Comparison of ENCODE assay signal across 8 cellular contexts in the genomic region with DNA sequence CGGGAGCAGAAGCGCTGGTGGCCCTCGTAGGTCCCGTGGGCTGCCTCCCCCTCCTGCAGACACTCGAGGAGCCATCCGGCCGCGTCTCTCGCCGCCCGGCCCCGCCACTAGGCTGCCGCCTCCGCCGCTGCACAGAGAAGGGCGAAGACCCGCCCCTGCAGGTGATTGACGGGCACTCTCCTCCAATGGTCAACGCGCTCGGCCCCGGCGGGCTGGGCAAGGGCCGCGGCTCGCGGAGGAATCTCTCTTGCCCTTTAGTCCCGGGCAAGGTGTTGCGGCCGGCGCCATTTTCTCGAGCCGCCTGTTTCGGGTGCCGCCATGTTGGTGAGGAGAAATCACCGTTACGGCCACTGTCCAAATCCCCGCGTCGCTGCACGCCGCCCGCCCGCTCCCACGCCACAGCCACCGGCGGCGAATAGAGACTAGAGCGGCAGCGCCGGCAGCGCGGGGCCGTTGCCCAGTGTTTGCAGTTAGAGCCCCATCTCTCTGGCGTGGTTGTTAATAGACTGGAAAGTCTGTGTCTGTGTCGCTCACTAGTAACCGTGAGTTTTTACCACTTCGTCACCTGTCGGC. TPM values are rescaled to one million over a fixed set of nuclear protein-coding genes. Genes with fewer than 3 reads are reported as not detected.
DNase-seq lines count a peak whose midpoint lies in the region; ATAC-seq and TF ChIP-seq lines count a peak whose summit lies in the region.

ZC3H6 (plus strand) TSS at position 284 of the 573 bp plus-strand sequence. CDS start 398 bp downstream, outside the sequence.

- H3K79me2 ChIP-seq in OCI-LY3 (ENCODE audit: low read length) = peaks cover 14% of the 10 kb centered on the region

- no peaks in the 10 kb centered on the region for H3K27me3 ChIP-seq in OCI-LY3 (ENCODE audit: low read depth, low read length)

- no peaks in the 10 kb centered on the region for H3K36me3 ChIP-seq in OCI-LY3 (replicated peaks; ENCODE audit: low read depth, low read length)

- ATAC-seq in GM21515 (IDR thresholded peaks at IDR 0.05; ENCODE audit: unreplicated experiment) = peak; percentile 94

- H2AFZ ChIP-seq in OCI-LY3 (ENCODE audit: low read depth, low read length) = peak within 1 kb of the TSS; percentile 79; the same call in 1 of the 2 replicates

- peak within 1 kb of the TSS; percentile 75 for H3K4me2 ChIP-seq in OCI-LY3 (ENCODE audit: low read length)

- H3K4me3 ChIP-seq in OCI-LY3 (ENCODE audit: low read length) = peak within 1 kb of the TSS; percentile 98
- H3K4me3 ChIP-seq in epithelial cell of esophagus (ENCODE audit: low read length) = peak within 1 kb of the TSS; percentile 86

- H3K9me3 ChIP-seq in OCI-LY3 (ENCODE audit: insufficient read depth, low read length) = no peaks in the 10 kb centered on the region

- TF ChIP-seq CTCF in OCI-LY3 (IDR thresholded peaks at IDR 0.05; ENCODE audit: low read depth, low read length) (no peak), epithelial cell of esophagus (IDR thresholded peaks at IDR 0.05; ENCODE audit: insufficient read depth, low read depth, low read length, missing control alignments) (no peak)

- peak within 1 kb of the TSS; percentile 97 for H3K27ac ChIP-seq in OCI-LY3 (ENCODE audit: low read length)

- no peaks in the 10 kb centered on the region for H4K20me1 ChIP-seq in OCI-LY3 (ENCODE audit: insufficient read depth, low read length)

- DNase-seq in DMS 273 (lab: John Stamatoyannopoulos, UW; ENCODE audit: unreplicated experiment) = peak; percentile 99
- peak; percentile 91 for DNase-seq in HuH-7 (ENCODE audit: low spot score)
- DNase-seq in activated T-cell treated with anti-CD3 and anti-CD28 coated beads for 4 hours = peak; percentile 99
- peak; percentile 98 for DNase-seq in epithelial cell of esophagus (ENCODE audit: low read depth)
- peak; percentile 99 for DNase-seq in mucosa of gallbladder (ENCODE audit: low spot score)
- peak; percentile 98 for DNase-seq in stimulated activated CD8-positive, alpha-beta memory T cell treated with anti-CD3 and anti-CD28 coated beads, Interleukin-4, amount 100 ng/mL, for 4 hours (ENCODE audit: low read depth in 2 of 2, low spot score in 1 of 2)

- H3K9ac ChIP-seq in OCI-LY3 (ENCODE audit: low read length) = peak within 1 kb of the TSS; percentile 100

- H3K4me1 ChIP-seq in OCI-LY3 (ENCODE audit: low read length) = peaks cover 8% of the 10 kb centered on the region

RNA-seq across cellular contexts. Expression of gene ZC3H6, which starts in this region (rescaled TPM):
- 11.3 TPM for total RNA-seq in mucosa of gallbladder

Comparison
In these comparisons a context has a peak if more than half of its experiments do, and no peak if none do; other contexts are left out.
1. Peak in every context shown above with its lines: DNase-seq, ATAC-seq, H3K4me3 ChIP-seq and H3K27ac ChIP-seq.